In the genomic region with DNA sequence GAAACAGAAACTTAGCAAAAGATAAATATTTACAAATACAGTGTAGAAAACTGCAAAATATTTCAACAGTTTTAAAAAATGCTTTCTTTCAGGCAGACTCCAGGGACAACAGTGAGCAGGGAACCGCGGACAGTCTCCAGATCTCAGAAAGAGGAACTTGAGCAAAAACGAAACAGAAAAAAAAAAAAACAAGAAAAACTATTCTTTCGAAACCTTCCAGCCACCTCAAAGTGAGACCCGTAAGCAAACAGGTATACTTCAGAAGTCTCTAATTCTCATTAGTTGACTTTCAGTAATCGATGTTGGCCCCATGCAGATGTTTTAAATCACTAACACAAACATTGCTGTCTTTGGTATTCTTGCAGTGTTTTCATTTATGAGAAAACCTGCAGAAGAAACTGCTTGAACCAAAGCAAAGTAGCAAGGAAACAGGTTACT, we compare ENCODE assay signal across 9 cellular contexts. TPM values are rescaled to one million over a fixed set of nuclear protein-coding genes. Genes with fewer than 3 reads are reported as not detected.
DNase-seq lines count a peak whose midpoint lies in the region; ATAC-seq and TF ChIP-seq lines count a peak whose summit lies in the region.
"Had no signal": no experiment of that assay in that cellular context is flagged by ENCODE, and none has a peak within 500 bp of the region (broad histone marks: within the 10 kb centered on the region; RNA-seq: fewer than 3 reads in every experiment).

No MANE protein-coding gene starts in this region.

- H3K4me3 ChIP-seq in CD4-positive, alpha-beta memory T cell (ENCODE audit: low read length in 2 of 2): no peak overlapping the region
- H3K4me3 ChIP-seq in WERI-Rb-1 (ENCODE audit: low read depth, low read length) (no peak overlapping the region), uterus (no peak overlapping the region)

- intact Hi-C loops in CD4-positive, alpha-beta memory T cell (cut with micrococcal nuclease): no loop called here
- intact Hi-C loops in uterus (cut with DNase I; ENCODE audit: low total_unique reads): no loop called here
- intact Hi-C loops in left ventricle myocardium superior (cut with micrococcal nuclease): no loop called here

- POLR2A ChIA-PET in CD4-positive, alpha-beta memory T cell (lab: Charles Lee; ENCODE audit: partially characterized antibody): no interaction called here
- POLR2A ChIA-PET in HEK293T (lab: Yijun Ruan, JAX): no interaction called here

- no peaks in the 10 kb centered on the region for H3K4me1 ChIP-seq in CD4-positive, alpha-beta memory T cell (ENCODE audit: insufficient read depth, low read length)
- no peaks in the 10 kb centered on the region for H3K4me1 ChIP-seq in uterus

- no peak for DNase-seq in CD4-positive, alpha-beta memory T cell
- DNase-seq in WERI-Rb-1 (no peak), uterus (no peak), left ventricle myocardium superior (no peak), HEK293T (ENCODE audit: extremely low spot score) (no peak)

- peaks cover 4 to 10% (median 7%) of the 10 kb centered on the region in 4 donors for H3K4me1 Mint-ChIP-seq in CD4-positive, alpha-beta memory T cell
- peaks cover 29% of the 10 kb centered on the region for H3K4me1 Mint-ChIP-seq in activated naive CD8-positive, alpha-beta T cell (ENCODE audit: low read depth)

- no peak for TF ChIP-seq CTCF in WERI-Rb-1 (IDR thresholded peaks at IDR 0.05; ENCODE audit: low read depth, low read length)
- TF ChIP-seq CTCF in uterus (IDR thresholded peaks at IDR 0.05): no peak

- H3K4me3 Mint-ChIP-seq in CD4-positive, alpha-beta memory T cell: peak overlapping the region in 6 of 8 donors; percentile 9 to 75 (median 26)
- peak overlapping the region; percentile 17 for H3K4me3 Mint-ChIP-seq in activated naive CD8-positive, alpha-beta T cell

- ATAC-seq in GM19351 (IDR thresholded peaks at IDR 0.05; ENCODE audit: unreplicated experiment) (peak; percentile 73), HG03521 (IDR thresholded peaks at IDR 0.05; ENCODE audit: unreplicated experiment) (peak; percentile 69), left ventricle myocardium superior (no peak)

- H3K27me3 ChIP-seq in CD4-positive, alpha-beta memory T cell (ENCODE audit: insufficient read depth, low read length): no peaks in the 10 kb centered on the region
- H3K27me3 ChIP-seq in WERI-Rb-1 (ENCODE audit: insufficient read depth, low read depth, severe bottlenecking) (peaks cover 28% of the 10 kb centered on the region), uterus (no peaks in the 10 kb centered on the region)

- no peak overlapping the region for H3K27ac ChIP-seq in CD4-positive, alpha-beta memory T cell (ENCODE audit: low read depth, low read length)
- no peak overlapping the region for H3K27ac ChIP-seq in WERI-Rb-1
- no peak overlapping the region for H3K27ac ChIP-seq in uterus

- H3K27ac Mint-ChIP-seq in CD4-positive, alpha-beta memory T cell: peak overlapping the region in 2 of 7 donors; percentile 11 to 43
- H3K27ac Mint-ChIP-seq in activated naive CD8-positive, alpha-beta T cell: no peak overlapping the region

- no peaks in the 10 kb centered on the region for H3K36me3 Mint-ChIP-seq in CD4-positive, alpha-beta memory T cell
- H3K36me3 Mint-ChIP-seq in activated naive CD8-positive, alpha-beta T cell: no peaks in the 10 kb centered on the region

- H3K9me3 Mint-ChIP-seq in CD4-positive, alpha-beta memory T cell: no peaks in the 10 kb centered on the region
- no peaks in the 10 kb centered on the region for H3K9me3 Mint-ChIP-seq in activated naive CD8-positive, alpha-beta T cell (ENCODE audit: low read depth)

- peaks cover 0 to 7% of the 10 kb centered on the region in 2 donors for H3K27me3 Mint-ChIP-seq in CD4-positive, alpha-beta memory T cell
- peaks cover 7% of the 10 kb centered on the region for H3K27me3 Mint-ChIP-seq in activated naive CD8-positive, alpha-beta T cell

- no peaks in the 10 kb centered on the region for H3K9me3 ChIP-seq in CD4-positive, alpha-beta memory T cell (ENCODE audit: control insufficient read depth in 1 of 2, low read length in 2 of 2)
- H3K9me3 ChIP-seq in WERI-Rb-1 (ENCODE audit: severe bottlenecking) (no peaks in the 10 kb centered on the region), uterus (no peaks in the 10 kb centered on the region)

- no peak for TF ChIP-seq POLR2A in uterus (IDR thresholded peaks at IDR 0.05)

- CTCF ChIA-PET in CD4-positive, alpha-beta memory T cell (lab: Charles Lee; ENCODE audit: partially characterized antibody): interaction anchor here (1.6 kb wide), 1 partner anchor 18 kb away, joined by 3 read pairs; no protein-coding TSS in a partner anchor
- CTCF ChIA-PET in HEK293T (lab: Yijun Ruan, JAX): no interaction called here

- no peaks in the 10 kb centered on the region for H3K36me3 ChIP-seq in CD4-positive, alpha-beta memory T cell (ENCODE audit: insufficient read depth, low read length)
- H3K36me3 ChIP-seq in WERI-Rb-1: no peaks in the 10 kb centered on the region
- no peaks in the 10 kb centered on the region for H3K36me3 ChIP-seq in uterus

TF ChIP-seq in HEK293T, 16 proteins besides CTCF, POLR2A, EP300 and RAD21:
- no peak for TF ChIP-seq L3MBTL2 (conservative IDR thresholded peaks at IDR 0.05)
- no peak for TF ChIP-seq ELF4 (IDR thresholded peaks at IDR 0.05)
- no peak for TF ChIP-seq TARDBP (IDR thresholded peaks at IDR 0.05)
- TF ChIP-seq CTBP1 (IDR thresholded peaks at IDR 0.05; ENCODE audit: borderline replicate concordance): no peak
- no peak for TF ChIP-seq HDGF (IDR thresholded peaks at IDR 0.05; ENCODE audit: borderline replicate concordance)
- TF ChIP-seq NFRKB (IDR thresholded peaks at IDR 0.05): no peak
- TF ChIP-seq SUZ12 (IDR thresholded peaks at IDR 0.05): no peak
- no peak for TF ChIP-seq SP1 (IDR thresholded peaks at IDR 0.05)
- TF ChIP-seq FOXK2 (IDR thresholded peaks at IDR 0.05): no peak
- no peak for TF ChIP-seq FOXM1 (IDR thresholded peaks at IDR 0.05; ENCODE audit: borderline replicate concordance)
TF ChIP-seq in HEK293T: peak in this region for 0.

RNA-seq across cellular contexts. Expression of gene CCL1, which starts 15.7 kb away (rescaled TPM):
- not detected for total RNA-seq in CD4-positive, alpha-beta memory T cell
- not detected for polyA plus RNA-seq in CD4-positive, alpha-beta memory T cell
- total RNA-seq in uterus (not detected), left ventricle myocardium superior (not detected)

RNA-seq across cellular contexts. Expression of gene CCL13, which starts 22.4 kb away (rescaled TPM):
- not detected for total RNA-seq in CD4-positive, alpha-beta memory T cell
- polyA plus RNA-seq in CD4-positive, alpha-beta memory T cell: not detected
- total RNA-seq in uterus (1 to 10 TPM in 2 of 4 donors, not detected in 2; 3.0 to 4.1 TPM), left ventricle myocardium superior (0.82 TPM)
- total RNA-seq: activated CD8-positive, alpha-beta memory T cell treated with anti-CD3 and anti-CD28 coated beads for 36 hours had no signal

RNA-seq across cellular contexts. Expression of gene CCL8, which starts 59.4 kb away (rescaled TPM):
- not detected for total RNA-seq in CD4-positive, alpha-beta memory T cell
- not detected for polyA plus RNA-seq in CD4-positive, alpha-beta memory T cell
- total RNA-seq in uterus: under 1 TPM in 1 of 4 donors, not detected in 3; 0.70 TPM
- 0.40 TPM for total RNA-seq in left ventricle myocardium superior
- total RNA-seq: activated CD8-positive, alpha-beta memory T cell treated with anti-CD3 and anti-CD28 coated beads for 36 hours had no signal
